Comparison of ENCODE assay signal across 8 cellular contexts in the genomic region with DNA sequence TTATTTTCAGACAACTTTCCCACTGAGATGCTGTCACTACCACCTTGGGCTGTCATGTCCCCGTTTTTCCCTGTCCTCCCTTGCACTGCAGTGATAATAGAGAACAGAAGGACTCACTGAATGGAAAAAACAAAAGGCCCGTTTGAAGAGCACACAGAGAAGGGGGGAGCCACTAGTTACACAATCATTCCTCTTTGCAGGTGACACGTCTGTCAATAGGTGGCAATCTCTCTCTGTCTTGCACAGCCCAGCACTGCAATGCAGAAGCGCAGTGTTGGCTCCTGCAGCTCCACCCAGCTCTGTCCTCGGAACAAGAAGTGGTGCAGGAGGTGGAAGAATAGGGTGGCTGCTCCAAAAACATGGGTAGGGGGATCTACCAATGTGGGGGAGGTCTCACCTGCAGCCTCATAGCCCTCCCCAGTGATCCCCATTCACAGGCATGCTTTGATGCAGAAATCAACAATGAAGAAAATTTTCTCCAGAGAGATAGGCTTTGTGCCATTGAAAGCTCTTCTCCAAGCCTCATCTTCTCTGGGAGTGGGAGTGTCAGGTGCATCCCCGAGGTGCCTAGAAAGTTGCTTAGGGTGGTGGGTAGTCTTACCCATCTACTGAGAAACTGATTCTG. TPM values are rescaled to one million over a fixed set of nuclear protein-coding genes. Genes with fewer than 3 reads are reported as not detected.
DNase-seq lines count a peak whose midpoint lies in the region; ATAC-seq and TF ChIP-seq lines count a peak whose summit lies in the region.

No MANE protein-coding gene starts in this region.

- H3K4me1 ChIP-seq in KMS-11 (ENCODE audit: low read depth, poor library complexity, severe bottlenecking) = peaks cover 16% of the 10 kb centered on the region
- H3K4me1 ChIP-seq in liver (ENCODE audit: control insufficient read depth in 4 of 4, insufficient read depth in 4 of 4, low read length in 3 of 4) = peaks cover 0 to 28% (median 17%) of the 10 kb centered on the region in 4 donors
- H3K4me1 ChIP-seq in upper lobe of right lung = peaks cover 46% of the 10 kb centered on the region

- H3K9ac ChIP-seq in KMS-11 = no peak overlapping the region
- no peak overlapping the region for H3K9ac ChIP-seq in liver (ENCODE audit: low read depth in 1 of 2, low read length in 2 of 2)

- ATAC-seq in GM21825 (IDR thresholded peaks at IDR 0.05; ENCODE audit: unreplicated experiment) (peak; percentile 46), upper lobe of right lung (peak; percentile 82)

- no peaks in the 10 kb centered on the region for H3K9me3 ChIP-seq in liver (ENCODE audit: control insufficient read depth in 4 of 4, low read length in 3 of 4)
- no peaks in the 10 kb centered on the region for H3K9me3 ChIP-seq in upper lobe of right lung

- H3K36me3 ChIP-seq in GM06990 (ENCODE audit: control insufficient read depth, insufficient read depth, low read length) (no peaks in the 10 kb centered on the region), KMS-11 (ENCODE audit: insufficient read depth) (no peaks in the 10 kb centered on the region), liver (ENCODE audit: control insufficient read depth in 4 of 4, insufficient read depth in 3 of 4, low read depth in 1 of 4, low read length in 3 of 4) (no peaks in the 10 kb centered on the region), upper lobe of right lung (no peaks in the 10 kb centered on the region)

- H3K27ac ChIP-seq in KMS-11 = no peak overlapping the region
- no peak overlapping the region for H3K27ac ChIP-seq in liver (ENCODE audit: low read depth in 1 of 2, low read length in 2 of 2)
- peak overlapping the region; percentile 80 for H3K27ac ChIP-seq in upper lobe of right lung

- no peaks in the 10 kb centered on the region for H3K27me3 ChIP-seq in GM06990 (replicated peaks; ENCODE audit: control insufficient read depth, insufficient read depth, low read length)
- H3K27me3 ChIP-seq in KMS-11 (ENCODE audit: insufficient read depth, low read depth) = no peaks in the 10 kb centered on the region
- no peaks in the 10 kb centered on the region for H3K27me3 ChIP-seq in liver (ENCODE audit: control insufficient read depth in 4 of 4, insufficient read depth in 4 of 4, low read length in 3 of 4)
- H3K27me3 ChIP-seq in upper lobe of right lung = no peaks in the 10 kb centered on the region

- WGBS in liver = 7% methylated on average over 6 of the region's 6 CpGs

- no peaks in the 10 kb centered on the region for H4K20me1 ChIP-seq in KMS-11 (ENCODE audit: insufficient read depth)

- TF ChIP-seq CTCF in GM06990 (IDR thresholded peaks at IDR 0.05; ENCODE audit: insufficient read depth, low read length, poor library complexity, severe bottlenecking) (peak; percentile 76), KMS-11 (conservative IDR thresholded peaks at IDR 0.05; ENCODE audit: low read depth, low read length) (peak; percentile 61), choroid plexus epithelial cell (conservative IDR thresholded peaks at IDR 0.05; ENCODE audit: low read depth, low read length) (peak; percentile 45), liver (IDR thresholded peaks at IDR 0.05; ENCODE audit: low read depth, low read length, missing input control) (peak; percentile 50), upper lobe of right lung (IDR thresholded peaks at IDR 0.05) (peak; percentile 50)

- intact Hi-C loops in upper lobe of right lung (cut with DNase I) = no loop called here

- H3K79me2 ChIP-seq in KMS-11 (ENCODE audit: insufficient read depth, low read depth) = no peaks in the 10 kb centered on the region

- peak overlapping the region; percentile 29 for H3K4me2 ChIP-seq in KMS-11

- H2AFZ ChIP-seq in KMS-11 (ENCODE audit: low read depth) = peak overlapping the region; percentile 47; the same call in 1 of the 2 replicates

- peak; percentile 92 for TF ChIP-seq RAD21 in liver (IDR thresholded peaks at IDR 0.05)

- H3K4me3 ChIP-seq in GM06990 (replicated peaks; ENCODE audit: low read depth, low read length) = no peak overlapping the region
- H3K4me3 ChIP-seq in KMS-11 (IDR thresholded peaks at IDR 0.05; ENCODE audit: insufficient read depth, low read depth, low read length) = no peak overlapping the region
- H3K4me3 ChIP-seq in choroid plexus epithelial cell (ENCODE audit: low read depth, low read length) = no peak overlapping the region
- no peak overlapping the region for H3K4me3 ChIP-seq in liver (ENCODE audit: low read depth in 1 of 3, low read length in 3 of 3)
- no peak overlapping the region for H3K4me3 ChIP-seq in upper lobe of right lung

- DNase-seq in GM06990 (ENCODE audit: extremely low read depth, insufficient read length) (peak; percentile 18), OCI-M1 (lab: John Stamatoyannopoulos, UW) (peak; percentile 79), choroid plexus epithelial cell (ENCODE audit: low read depth) (peak; percentile 63), upper lobe of right lung (peak; percentile 71)
- DNase-seq in stimulated activated CD4-positive, alpha-beta T cell treated with anti-CD3 and anti-CD28 coated beads, Interleukin-4, amount 100 ng/mL, for 1 hour = no peak

TF ChIP-seq in liver, 16 proteins besides CTCF, POLR2A, EP300 and RAD21:
- TF ChIP-seq, protein P1, sequence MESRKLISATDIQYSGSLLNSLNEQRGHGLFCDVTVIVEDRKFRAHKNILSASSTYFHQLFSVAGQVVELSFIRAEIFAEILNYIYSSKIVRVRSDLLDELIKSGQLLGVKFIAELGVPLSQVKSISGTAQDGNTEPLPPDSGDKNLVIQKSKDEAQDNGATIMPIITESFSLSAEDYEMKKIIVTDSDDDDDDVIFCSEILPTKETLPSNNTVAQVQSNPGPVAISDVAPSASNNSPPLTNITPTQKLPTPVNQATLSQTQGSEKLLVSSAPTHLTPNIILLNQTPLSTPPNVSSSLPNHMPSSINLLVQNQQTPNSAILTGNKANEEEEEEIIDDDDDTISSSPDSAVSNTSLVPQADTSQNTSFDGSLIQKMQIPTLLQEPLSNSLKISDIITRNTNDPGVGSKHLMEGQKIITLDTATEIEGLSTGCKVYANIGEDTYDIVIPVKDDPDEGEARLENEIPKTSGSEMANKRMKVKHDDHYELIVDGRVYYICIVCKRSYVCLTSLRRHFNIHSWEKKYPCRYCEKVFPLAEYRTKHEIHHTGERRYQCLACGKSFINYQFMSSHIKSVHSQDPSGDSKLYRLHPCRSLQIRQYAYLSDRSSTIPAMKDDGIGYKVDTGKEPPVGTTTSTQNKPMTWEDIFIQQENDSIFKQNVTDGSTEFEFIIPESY (IDR thresholded peaks at IDR 0.05) = no peak
- peak; percentile 51 for TF ChIP-seq SP1 (IDR thresholded peaks at IDR 0.05)
- TF ChIP-seq, protein P2, sequence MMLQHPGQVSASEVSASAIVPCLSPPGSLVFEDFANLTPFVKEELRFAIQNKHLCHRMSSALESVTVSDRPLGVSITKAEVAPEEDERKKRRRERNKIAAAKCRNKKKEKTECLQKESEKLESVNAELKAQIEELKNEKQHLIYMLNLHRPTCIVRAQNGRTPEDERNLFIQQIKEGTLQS (IDR thresholded peaks at IDR 0.05) = peak; percentile 39
- peak; percentile 51 for TF ChIP-seq FOXA2 (IDR thresholded peaks at IDR 0.05)
- TF ChIP-seq RXRA (IDR thresholded peaks at IDR 0.05) = peak; percentile 18 to 47
- TF ChIP-seq YY1 (IDR thresholded peaks at IDR 0.05) = no peak
- TF ChIP-seq GABPA (IDR thresholded peaks at IDR 0.05 in 1 of 2, conservative IDR thresholded peaks at IDR 0.05 in 1 of 2) = no peak

RNA-seq across cellular contexts. Expression of gene FSTL1, which starts 31.8 kb away (rescaled TPM):
- total RNA-seq in liver (10 to 100 TPM; 20.8 to 67.5 TPM), upper lobe of right lung (221 TPM)
- 10 to 100 TPM in 1 of 2 donors, 1 to 10 TPM in 1; 9.6 to 28.4 TPM for polyA plus RNA-seq in liver
